Comparison of ENCODE assay signal across 11 cellular contexts in the genomic region with DNA sequence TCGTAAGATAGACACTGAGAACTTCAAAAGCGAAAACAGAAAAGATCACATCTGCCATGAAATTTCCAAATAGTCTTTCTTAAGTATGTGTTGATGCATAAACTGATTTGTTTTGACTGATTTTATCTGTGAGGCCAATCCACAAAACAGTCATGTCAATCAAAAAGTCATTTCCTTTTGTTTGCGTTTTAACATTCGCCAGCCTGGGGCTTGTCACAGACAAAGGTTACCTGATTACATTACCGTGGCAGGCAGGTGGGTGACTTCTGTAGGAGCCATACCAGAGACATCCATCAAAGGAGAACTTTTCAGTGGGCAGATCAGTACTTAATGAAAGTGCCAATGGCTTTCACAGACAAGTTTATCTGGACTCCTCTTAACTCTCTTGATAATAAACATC. TPM values are rescaled to one million over a fixed set of nuclear protein-coding genes. Genes with fewer than 3 reads are reported as not detected.
DNase-seq lines count a peak whose midpoint lies in the region; ATAC-seq, FAIRE-seq and TF ChIP-seq lines count a peak whose summit lies in the region.
"Had no signal": no experiment of that assay in that cellular context is flagged by ENCODE, and none has a peak within 500 bp of the region (broad histone marks: within the 10 kb centered on the region; RNA-seq: fewer than 3 reads in every experiment).

No MANE protein-coding gene starts in this region.

- no peaks in the 10 kb centered on the region; the same call in 2 of the 3 replicates for H3K9me3 ChIP-seq in GM12878 (replicated peaks; ENCODE audit: control insufficient read depth, insufficient read depth, low read length)
- H3K9me3 ChIP-seq: upper lobe of left lung had no signal

- H3K27me3 ChIP-seq in GM12878 (replicated peaks in 1 of 2; ENCODE audit: control insufficient read depth in 2 of 2, insufficient read depth in 2 of 2, low read length in 1 of 2): no peaks in the 10 kb centered on the region
- H3K27me3 ChIP-seq: upper lobe of left lung had no signal

- DNase-seq in GM12878 (ENCODE audit: low read depth, low spot score) (no peak), NOMO-1 (lab: John Stamatoyannopoulos, UW; ENCODE audit: unreplicated experiment in 2 of 2) (no peak), mesenteric fat pad (ENCODE audit: low spot score) (no peak)
- DNase-seq in stimulated activated CD8-positive, alpha-beta memory T cell treated with anti-CD3 and anti-CD28 coated beads, Interleukin-4, amount 100 ng/mL, for 48 hours: no peak
- DNase-seq in activated CD4-positive, alpha-beta T cell treated with anti-CD3 and anti-CD28 coated beads for 36 hours: no peak
- DNase-seq: NCI-H1092 treated with DMSO at 0.1 percent for 48 hours had no signal

- H3K36me3 Mint-ChIP-seq in activated CD4-positive, alpha-beta T cell treated with anti-CD3 and anti-CD28 coated beads for 36 hours (ENCODE audit: low read depth): no peaks in the 10 kb centered on the region

- POLR2A ChIA-PET in GM12878 (lab: Charles Lee): no interaction called here
- POLR2A ChIA-PET in activated CD4-positive, alpha-beta T cell treated with anti-CD3 and anti-CD28 coated beads for 36 hours (lab: Charles Lee): no interaction called here

- no peak overlapping the region for H3K27ac Mint-ChIP-seq in activated CD4-positive, alpha-beta T cell treated with anti-CD3 and anti-CD28 coated beads for 36 hours

- H3K27ac ChIP-seq in GM12878 (ENCODE audit: control insufficient read depth, insufficient read depth): peak overlapping the region; percentile 27; the same call in 1 of the 2 replicates
- H3K27ac ChIP-seq: upper lobe of left lung had no signal

- no peak for TF ChIP-seq CTCF in GM12878 (IDR thresholded peaks at IDR 0.05 in 2 of 3, conservative IDR thresholded peaks at IDR 0.05 in 1 of 3; ENCODE audit: control insufficient read depth in 2 of 3, extremely low read depth in 1 of 3, insufficient read depth in 1 of 3, low read depth in 3 of 3, low read length in 3 of 3)

- no peaks in the 10 kb centered on the region for H3K79me2 ChIP-seq in GM12878 (ENCODE audit: control insufficient read depth, insufficient read depth, low read length)

- no peak overlapping the region; the same call in 1 of the 2 replicates for H3K4me3 ChIP-seq in GM12878
- H3K4me3 ChIP-seq: upper lobe of left lung had no signal

- H3K9me3 Mint-ChIP-seq in activated CD4-positive, alpha-beta T cell treated with anti-CD3 and anti-CD28 coated beads for 36 hours (ENCODE audit: low read depth): no peaks in the 10 kb centered on the region

- FAIRE-seq in GM12878 (lab: Jason Lieb, UNC): no peak
- FAIRE-seq: RCC 7860 had no signal

- no peaks in the 10 kb centered on the region for H4K20me1 ChIP-seq in GM12878 (ENCODE audit: control insufficient read depth, insufficient read depth)

- no peaks in the 10 kb centered on the region for H3K36me3 ChIP-seq in GM12878 (ENCODE audit: control insufficient read depth in 2 of 2, insufficient read depth in 2 of 2, low read length in 1 of 2)
- H3K36me3 ChIP-seq: upper lobe of left lung had no signal

- CTCF ChIA-PET in GM12878 (lab: Yijun Ruan, JAX): no interaction called here
- CTCF ChIA-PET in activated CD4-positive, alpha-beta T cell treated with anti-CD3 and anti-CD28 coated beads for 36 hours (lab: Charles Lee): no interaction called here

- TF ChIP-seq RAD21 in GM12878 (IDR thresholded peaks at IDR 0.05; ENCODE audit: insufficient read depth, low read depth, low read length): no peak

- ATAC-seq in GM18868 (IDR thresholded peaks at IDR 0.05; ENCODE audit: unreplicated experiment): peak; percentile 25
- peak; percentile 14 for ATAC-seq in GM21717 (IDR thresholded peaks at IDR 0.05; ENCODE audit: unreplicated experiment)
- peak; percentile 8 for ATAC-seq in HG03378 (IDR thresholded peaks at IDR 0.05; ENCODE audit: unreplicated experiment)
- peak; percentile 24 for ATAC-seq in GM12878
- no peak for ATAC-seq in activated CD4-positive, alpha-beta T cell treated with anti-CD3 and anti-CD28 coated beads for 36 hours

- no peak overlapping the region for H3K4me3 Mint-ChIP-seq in activated CD4-positive, alpha-beta T cell treated with anti-CD3 and anti-CD28 coated beads for 36 hours

- WGBS in GM12878 (ENCODE audit: insufficient coverage, insufficient replicate concordance, low lambda C conversion rate, missing lambda C conversion rate): 11% methylated on average over 5 of the region's 5 CpGs

- SMC1A ChIA-PET in GM12878 (lab: Charles Lee; ENCODE audit: uncharacterized antibody, unreplicated experiment): interaction anchor here (1.2 to 3.2 kb wide), 5 partner anchors 10 to 33 kb away, joined by 3 to 10 read pairs (median 5); no protein-coding TSS in a partner anchor

- RAD21 ChIA-PET in GM12878 (lab: Charles Lee; ENCODE audit: unreplicated experiment): interaction anchor here (2.1 to 2.7 kb wide), 2 partner anchors 9 to 37 kb away, joined by 5 to 11 read pairs; no protein-coding TSS in a partner anchor

- peaks cover 23% of the 10 kb centered on the region for H3K4me1 ChIP-seq in GM12878 (ENCODE audit: control insufficient read depth, insufficient read depth, low read length)
- H3K4me1 ChIP-seq: upper lobe of left lung had no signal

- in situ Hi-C loops in GM12878 (cut with MboI): no loop called here

- peaks cover 20% of the 10 kb centered on the region for H3K27me3 Mint-ChIP-seq in activated CD4-positive, alpha-beta T cell treated with anti-CD3 and anti-CD28 coated beads for 36 hours

- no peak for TF ChIP-seq EP300 in GM12878 (IDR thresholded peaks at IDR 0.05; ENCODE audit: borderline replicate concordance in 1 of 2, control insufficient read depth in 1 of 2, low read depth in 2 of 2, low read length in 2 of 2)

- no TSS peak for BruUV-seq in GM12878 (replicated peaks; lab: Mats Ljungman, UMichigan)

- no peak overlapping the region for H3K9ac ChIP-seq in GM12878 (ENCODE audit: control insufficient read depth, insufficient read depth, low read length)

- peaks cover 3% of the 10 kb centered on the region for H3K4me1 Mint-ChIP-seq in activated CD4-positive, alpha-beta T cell treated with anti-CD3 and anti-CD28 coated beads for 36 hours

- H3K4me2 ChIP-seq in GM12878 (ENCODE audit: control insufficient read depth, insufficient read depth): peak overlapping the region; percentile 71

- TF ChIP-seq POLR2A in GM12878 (IDR thresholded peaks at IDR 0.05; ENCODE audit: low read depth, low read length): no peak

- intact Hi-C loops in GM12878 (cut with micrococcal nuclease; ENCODE audit: unreplicated experiment): loop anchor here (5.0 kb wide), 1 partner anchor 113 kb away; no protein-coding TSS in a partner anchor
- intact Hi-C loops in activated CD4-positive, alpha-beta T cell treated with anti-CD3 and anti-CD28 coated beads for 36 hours (cut with DNase I, micrococcal nuclease): no loop called here

- peak overlapping the region; percentile 77 for H2AFZ ChIP-seq in GM12878 (ENCODE audit: control insufficient read depth, low read depth, low read length)

TF ChIP-seq in GM12878, 131 proteins besides CTCF, POLR2A, EP300 and RAD21:
- TF ChIP-seq KLF5 (IDR thresholded peaks at IDR 0.05; ENCODE audit: partially characterized antibody) (no peak), PKNOX1 (IDR thresholded peaks at IDR 0.05) (peak; percentile 82)
TF ChIP-seq in GM12878: peak in this region for 1.

RNA-seq across cellular contexts. Expression of gene BET1, which starts 45.5 kb away (rescaled TPM):
- total RNA-seq in GM12878 (2013; cell fraction: nucleolus; rRNA removed): 59.6 and 68.0 TPM in 2 replicates
- total RNA-seq in GM12878 (2014; rRNA removed): 16.2 and 18.1 TPM in 2 replicates
- 18.9 and 20.5 TPM in 2 replicates for total RNA-seq in GM12878 (2014; rRNA removed; fragmentation: Illumina TruSeq; extraction: Trizol)
- 12.5 and 15.6 TPM in 2 replicates for total RNA-seq in GM12878 (2021)
- polyA plus RNA-seq in GM12878 (2011; ENCODE audit: low read depth): 11.0 TPM
- polyA plus RNA-seq in GM12878 (2011; rRNA removed): 35.5 and 63.4 TPM in 2 replicates
- 9.9 and 13.5 TPM in 2 replicates for polyA plus RNA-seq in GM12878 (2011; cell fraction: cytosol; rRNA removed)
- polyA plus RNA-seq in GM12878 (2011; cell fraction: nucleus; rRNA removed): 18.2 and 23.2 TPM in 2 replicates
- polyA plus RNA-seq in GM12878 (2012): 15.9 and 22.8 TPM in 2 replicates
- polyA plus RNA-seq in GM12878 (2014; fragmentation: Illumina TruSeq; extraction: Trizol): 23.6 and 29.1 TPM in 2 replicates
- polyA plus RNA-seq in GM12878 (2014; fragmentation: Nextera tagmentation; extraction: Ambion mirVana): 10 to 100 TPM; 80.2 to 99.5 TPM
- polyA plus RNA-seq in GM12878 (2014; rRNA removed): 17.4 and 18.1 TPM in 2 replicates
- polyA plus RNA-seq in GM12878 (2016; fragmentation: Nextera tagmentation; extraction: Ambion mirVana): 10 to 100 TPM; 33.2 to 42.0 TPM
- polyA minus RNA-seq in GM12878 (2011; rRNA and poly(A)+ RNA removed): 9.1 and 11.0 TPM in 2 replicates
- polyA minus RNA-seq in GM12878 (2011; cell fraction: cytosol; rRNA and poly(A)+ RNA removed): 3.1 and 6.7 TPM in 2 replicates
- polyA minus RNA-seq in GM12878 (2011; cell fraction: nucleus; rRNA and poly(A)+ RNA removed): 21.5 and 27.6 TPM in 2 replicates
- total RNA-seq in activated CD4-positive, alpha-beta T cell treated with anti-CD3 and anti-CD28 coated beads for 36 hours: 10 to 100 TPM; 16.9 to 19.8 TPM
- total RNA-seq in mesenteric fat pad: 20.6 TPM
